ENCODE assay signal across 5 cellular contexts in the genomic region with DNA sequence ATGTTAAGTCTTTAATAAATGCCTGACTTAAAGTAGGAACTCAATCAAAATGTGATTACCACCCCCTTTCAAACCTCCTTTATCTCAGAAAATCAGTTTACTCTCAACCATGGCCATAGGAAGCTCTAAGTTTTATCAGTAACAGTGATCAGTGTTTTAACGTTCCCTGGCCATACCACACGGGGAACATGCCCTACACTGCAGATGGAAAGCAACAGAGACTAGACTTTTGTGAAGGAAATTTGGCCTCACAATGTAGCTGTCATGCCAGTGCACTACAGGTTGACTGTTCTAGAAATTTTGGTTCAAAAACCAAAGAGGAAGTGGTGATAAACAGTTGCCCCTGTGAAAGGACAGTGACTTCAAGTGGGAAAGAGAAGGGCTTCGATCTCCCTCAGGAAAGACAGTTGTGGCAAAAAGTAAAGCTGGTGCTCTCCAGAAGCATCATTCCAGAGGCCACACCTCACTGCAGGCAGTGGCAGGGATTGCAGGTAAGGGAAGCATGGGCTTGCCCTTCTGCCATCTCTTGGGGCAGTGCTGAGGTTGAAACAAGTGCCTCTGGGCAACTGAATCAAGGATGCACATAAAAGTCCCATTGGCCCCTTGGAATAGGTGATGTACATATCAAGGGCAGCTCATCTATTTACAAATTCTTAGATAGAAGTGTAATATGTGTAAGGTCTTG. TPM values are rescaled to one million over a fixed set of nuclear protein-coding genes. Genes with fewer than 3 reads are reported as not detected.
"Had no signal": no experiment of that assay in that cellular context is flagged by ENCODE, and none has a peak within 500 bp of the region (broad histone marks: within the 10 kb centered on the region; RNA-seq: fewer than 3 reads in every experiment).

No MANE protein-coding gene starts in this region.

RNA-seq across cellular contexts. Expression of a gene that starts 57.7 kb away (rescaled TPM):
- total RNA-seq: activated CD4-positive, alpha-beta T cell treated with anti-CD3 and anti-CD28 coated beads for 36 hours; activated CD4-positive, alpha-beta T cell treated with anti-CD3 and anti-CD28 coated beads, Interleukin-2, amount 10 ng/mL, durations not matched to agents 7 days and 5 days; activated CD8-positive, alpha-beta memory T cell treated with anti-CD3 and anti-CD28 coated beads for 36 hours; activated T-helper 2 cell treated with anti-CD3 and anti-CD28 coated beads, Interferon-gamma antibody, Interleukin-2, Interleukin-4, amounts not matched to agents 10 μg/mL and 5 μg/mL and 100 μg/mL, durations not matched to agents 14 hours and 24 hours and 36 hours; astrocyte had no signal
